Comparison of ENCODE assay signal across 9 cellular contexts in the genomic region with DNA sequence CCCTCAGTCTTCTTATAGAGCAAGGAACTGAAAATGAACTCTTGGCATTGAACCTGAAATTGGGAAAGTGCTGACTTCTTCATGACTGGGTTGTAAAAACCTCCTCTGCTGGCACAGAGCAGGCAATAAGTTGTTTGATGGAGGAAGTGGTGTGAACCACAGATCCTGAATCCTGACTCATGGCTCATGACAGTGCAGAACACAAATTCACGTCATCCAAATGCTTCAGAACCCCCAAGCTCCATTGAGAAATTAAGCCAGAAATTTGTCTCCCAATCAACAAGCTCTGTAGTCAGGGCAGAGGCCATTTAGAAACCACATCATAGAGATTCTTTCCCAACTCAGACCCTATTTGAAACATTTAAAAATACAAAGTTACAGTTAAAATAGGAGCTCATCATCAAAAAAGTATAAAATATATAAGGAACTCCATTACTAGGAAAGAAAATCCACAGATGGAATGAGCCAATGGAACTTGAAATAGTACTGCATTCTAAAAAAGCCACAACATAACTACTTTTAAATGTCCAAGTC. TPM values are rescaled to one million over a fixed set of nuclear protein-coding genes. Genes with fewer than 3 reads are reported as not detected.
A peak's percentile ranks its signal among the peaks of the same experiment; 100 is the strongest.
DNase-seq lines count a peak whose midpoint lies in the region; ATAC-seq and TF ChIP-seq lines count a peak whose summit lies in the region.
"Had no signal": no experiment of that assay in that cellular context is flagged by ENCODE, and none has a peak within 500 bp of the region (broad histone marks: within the 10 kb centered on the region; RNA-seq: fewer than 3 reads in every experiment).

No MANE protein-coding gene starts in this region.

- H3K9ac ChIP-seq in PC-3 (ENCODE audit: low read length) (peak overlapping the region; percentile 32), mammary epithelial cell (ENCODE audit: insufficient read depth, low read length) (peak overlapping the region; percentile 59), neural progenitor cell (no peak overlapping the region)
- H3K9ac ChIP-seq: parathyroid adenoma had no signal

- no peaks in the 10 kb centered on the region for H3K9me3 Mint-ChIP-seq in activated naive CD8-positive, alpha-beta T cell (ENCODE audit: low read depth)
- no peaks in the 10 kb centered on the region for H3K9me3 Mint-ChIP-seq in activated naive CD8-positive, alpha-beta T cell treated with anti-CD3 and anti-CD28 coated beads for 36 hours
- H3K9me3 Mint-ChIP-seq in neural progenitor cell = no peaks in the 10 kb centered on the region

- no peaks in the 10 kb centered on the region for H3K9me2 ChIP-seq in PC-3 (replicated peaks; ENCODE audit: low read length)

- H3K4me2 ChIP-seq in PC-3 (ENCODE audit: low read length) (no peak overlapping the region), mammary epithelial cell (ENCODE audit: insufficient read depth, low read depth, low read length) (no peak overlapping the region), neural progenitor cell (no peak overlapping the region)

- H3K36me3 ChIP-seq in PC-3 (ENCODE audit: low read depth, low read length) = no peaks in the 10 kb centered on the region
- H3K36me3 ChIP-seq in mammary epithelial cell (ENCODE audit: insufficient read depth, low read length) = no peaks in the 10 kb centered on the region
- H3K36me3 ChIP-seq in neural progenitor cell = no peaks in the 10 kb centered on the region

- dilution Hi-C loops in mammary epithelial cell (cut with HindIII; ENCODE audit: low sequenced_read_pairs) = no loop called here

- DNase-seq in activated naive CD8-positive, alpha-beta T cell treated with anti-CD3 and anti-CD28 coated beads for 36 hours = no peak
- DNase-seq in PC-3 (peak; percentile 97), mammary epithelial cell (peak; percentile 99), midbrain (lab: John Stamatoyannopoulos, UW) (peak; percentile 43), neural progenitor cell (ENCODE audit: low spot score) (no peak), SHP77 (lab: John Stamatoyannopoulos, UW) (no peak)

- in situ Hi-C loops in mammary epithelial cell (cut with MboI; ENCODE audit: low sequenced_read_pairs in 2 of 2) = no loop called here

- H3F3A ChIP-seq in PC-3 (ENCODE audit: low read length, unreplicated experiment) (peaks cover 3% of the 10 kb centered on the region), neural progenitor cell (ENCODE audit: low read depth) (no peaks in the 10 kb centered on the region)

- H3K79me2 ChIP-seq in PC-3 (ENCODE audit: low read length) (no peaks in the 10 kb centered on the region), mammary epithelial cell (ENCODE audit: insufficient read depth, low read length) (no peaks in the 10 kb centered on the region), neural progenitor cell (ENCODE audit: low read depth) (no peaks in the 10 kb centered on the region)
- H3K79me2 ChIP-seq: parathyroid adenoma had no signal

- peaks cover 16% of the 10 kb centered on the region for H3K4me1 Mint-ChIP-seq in activated naive CD8-positive, alpha-beta T cell (ENCODE audit: low read depth)
- H3K4me1 Mint-ChIP-seq in activated naive CD8-positive, alpha-beta T cell treated with anti-CD3 and anti-CD28 coated beads for 36 hours = peaks cover 18% of the 10 kb centered on the region
- H3K4me1 Mint-ChIP-seq in neural progenitor cell = peaks cover 2% of the 10 kb centered on the region

- H3K4me3 ChIP-seq in PC-3 (ENCODE audit: low read length) = no peak overlapping the region
- no peak overlapping the region for H3K4me3 ChIP-seq in mammary epithelial cell (replicated peaks in 1 of 3; ENCODE audit: insufficient read depth in 1 of 3, low read depth in 2 of 3, low read length in 3 of 3)
- no peak overlapping the region for H3K4me3 ChIP-seq in neural progenitor cell

- ATAC-seq in PC-3 = peak; percentile 89
- ATAC-seq in GM19397 (IDR thresholded peaks at IDR 0.05; ENCODE audit: unreplicated experiment) = no peak

- H3K27ac ChIP-seq in PC-3 (ENCODE audit: low read length) (peak overlapping the region; percentile 82), mammary epithelial cell (ENCODE audit: insufficient read depth, low read depth, low read length) (peak overlapping the region; percentile 99), neural progenitor cell (no peak overlapping the region)
- H3K27ac ChIP-seq: parathyroid adenoma had no signal

- H3K4me1 ChIP-seq in PC-3 (ENCODE audit: insufficient read depth, low read length) = peaks cover 48% of the 10 kb centered on the region
- H3K4me1 ChIP-seq in mammary epithelial cell (ENCODE audit: insufficient read depth, low read length) = peaks cover 52% of the 10 kb centered on the region
- peaks cover 3% of the 10 kb centered on the region for H3K4me1 ChIP-seq in neural progenitor cell
- H3K4me1 ChIP-seq: parathyroid adenoma had no signal

- H4K20me1 ChIP-seq in PC-3 (ENCODE audit: low read length) = no peaks in the 10 kb centered on the region
- no peaks in the 10 kb centered on the region for H4K20me1 ChIP-seq in mammary epithelial cell (ENCODE audit: insufficient read depth, low read length)
- no peaks in the 10 kb centered on the region for H4K20me1 ChIP-seq in neural progenitor cell (ENCODE audit: low read depth)

- H3K27me3 Mint-ChIP-seq in activated naive CD8-positive, alpha-beta T cell = no peaks in the 10 kb centered on the region
- no peaks in the 10 kb centered on the region for H3K27me3 Mint-ChIP-seq in activated naive CD8-positive, alpha-beta T cell treated with anti-CD3 and anti-CD28 coated beads for 36 hours
- H3K27me3 Mint-ChIP-seq in neural progenitor cell (ENCODE audit: insufficient read depth, low read depth) = no peaks in the 10 kb centered on the region

- POLR2A ChIA-PET in PC-3 (lab: Charles Lee; ENCODE audit: unreplicated experiment) = interaction anchor here (0.6 to 3.0 kb wide), 2 partner anchors 10 to 20 kb away, joined by 9 to 54 read pairs; partner anchors contain the start of gene STK17A

- peak overlapping the region; percentile 1 for H3K27ac Mint-ChIP-seq in activated naive CD8-positive, alpha-beta T cell
- no peak overlapping the region for H3K27ac Mint-ChIP-seq in activated naive CD8-positive, alpha-beta T cell treated with anti-CD3 and anti-CD28 coated beads for 36 hours
- no peak overlapping the region for H3K27ac Mint-ChIP-seq in neural progenitor cell

- BruUV-seq in PC-3 (replicated peaks; lab: Mats Ljungman, UMichigan) (TSS peak; percentile 58), mammary epithelial cell (replicated peaks; lab: Mats Ljungman, UMichigan) (no TSS peak)

- CTCF ChIA-PET in PC-3 (lab: Charles Lee) (interaction anchor here (0.5 to 2.0 kb wide), 4 partner anchors 9 to 205 kb away, joined by 3 to 43 read pairs (median 4); partner anchors contain the start of gene STK17A), mammary epithelial cell (lab: Charles Lee; ENCODE audit: low non-redundant PET) (interaction anchor here (1.6 kb wide), 1 partner anchor 10 kb away, joined by 11 read pairs; the partner anchor contains the start of gene STK17A)

- H3K27me3 ChIP-seq in PC-3 (ENCODE audit: low read length) (no peaks in the 10 kb centered on the region), mammary epithelial cell (ENCODE audit: insufficient read depth, low read length) (no peaks in the 10 kb centered on the region), neural progenitor cell (no peaks in the 10 kb centered on the region)

- H3K36me3 Mint-ChIP-seq in activated naive CD8-positive, alpha-beta T cell = no peaks in the 10 kb centered on the region
- H3K36me3 Mint-ChIP-seq in activated naive CD8-positive, alpha-beta T cell treated with anti-CD3 and anti-CD28 coated beads for 36 hours = no peaks in the 10 kb centered on the region
- H3K36me3 Mint-ChIP-seq in neural progenitor cell = no peaks in the 10 kb centered on the region

- TF ChIP-seq CTCF in PC-3 (conservative IDR thresholded peaks at IDR 0.05; ENCODE audit: low read depth, low read length) = no peak
- TF ChIP-seq CTCF in mammary epithelial cell (conservative IDR thresholded peaks at IDR 0.05 in 1 of 2, IDR thresholded peaks at IDR 0.05 in 1 of 2; ENCODE audit: extremely low read depth in 1 of 2, insufficient read depth in 1 of 2, low read depth in 1 of 2, low read length in 2 of 2) = no peak
- no peak for TF ChIP-seq CTCF in neural progenitor cell (IDR thresholded peaks at IDR 0.05)

- H3K4me3 Mint-ChIP-seq in activated naive CD8-positive, alpha-beta T cell = no peak overlapping the region
- no peak overlapping the region for H3K4me3 Mint-ChIP-seq in activated naive CD8-positive, alpha-beta T cell treated with anti-CD3 and anti-CD28 coated beads for 36 hours
- no peak overlapping the region for H3K4me3 Mint-ChIP-seq in neural progenitor cell

- WGBS in mammary epithelial cell (ENCODE audit: low coverage, missing lambda C conversion rate) = 0% methylated on average over 1 of the region's 1 CpG

- no peaks in the 10 kb centered on the region for H3K9me3 ChIP-seq in PC-3 (ENCODE audit: low read length)
- H3K9me3 ChIP-seq in mammary epithelial cell (replicated peaks; ENCODE audit: insufficient read depth, low read length) = no peaks in the 10 kb centered on the region
- H3K9me3 ChIP-seq in neural progenitor cell (ENCODE audit: low read depth) = no peaks in the 10 kb centered on the region

- intact Hi-C loops in PC-3 (cut with micrococcal nuclease) (loop anchor here (10.0 kb wide), 1 partner anchor 118 kb away; no protein-coding TSS in a partner anchor), mammary epithelial cell (cut with micrococcal nuclease) (loop anchor here (5.0 kb wide), 1 partner anchor 110 kb away; no protein-coding TSS in a partner anchor)

- H2AFZ ChIP-seq in PC-3 (ENCODE audit: low read length) (no peak overlapping the region), mammary epithelial cell (ENCODE audit: low read depth, low read length) (no peak overlapping the region), neural progenitor cell (replicated peaks) (no peak overlapping the region)
- H2AFZ ChIP-seq: parathyroid adenoma had no signal

RNA-seq across cellular contexts. Expression of gene STK17A, which starts 10.3 kb away (rescaled TPM):
- 10 to 100 TPM; 53.2 to 53.8 TPM for total RNA-seq in activated naive CD8-positive, alpha-beta T cell treated with anti-CD3 and anti-CD28 coated beads for 36 hours
- 75.4 and 82.5 TPM in 2 replicates for total RNA-seq in PC-3 (2014; rRNA removed)
- total RNA-seq in mammary epithelial cell = 100 to 1,000 TPM; 109 to 140 TPM
- 40.9 TPM for polyA plus RNA-seq in mammary epithelial cell
- polyA minus RNA-seq in mammary epithelial cell = 27.2 TPM
- total RNA-seq in neural progenitor cell (ENCODE audit: low replicate concordance) = 13.1 and 15.6 TPM in 2 replicates

Comparison
In these comparisons a context has a peak if more than half of its experiments do, and no peak if none do; other contexts are left out.
1. DNase-seq: peak in PC-3 (single experiment), mammary epithelial cell (single experiment) and midbrain (single experiment); none in activated naive CD8-positive, alpha-beta T cell treated with anti-CD3 and anti-CD28 coated beads for 36 hours (single experiment), neural progenitor cell (single experiment) and SHP77 (0 of 2).